20 cellular contexts compared by ENCODE assay signal in genomic region chr19:35595026-35595425, GRCh38. TPM values are rescaled to one million over a fixed set of nuclear protein-coding genes. Genes with fewer than 3 reads are reported as not detected.
"Had no signal": no experiment of that assay in that cellular context is flagged by ENCODE, and none has a peak within 500 bp of the region (broad histone marks: within the 10 kb centered on the region; RNA-seq: fewer than 3 reads in every experiment).

No MANE protein-coding gene starts in this region.

RNA-seq across cellular contexts. Expression of gene PMIS2, which starts 9.1 kb away (rescaled TPM):
- total RNA-seq: activated naive CD4-positive, alpha-beta T cell treated with anti-CD3 and anti-CD28 coated beads for 36 hours; activated naive CD4-positive, alpha-beta T cell treated with anti-CD3 and anti-CD28 coated beads, Interleukin-2, amount 50 U/mL, for 72 hours; activated naive CD8-positive, alpha-beta T cell treated with anti-CD3 and anti-CD28 coated beads for 36 hours; activated naive CD8-positive, alpha-beta T cell treated with anti-CD3 and anti-CD28 coated beads, Interleukin-2, amount 10 ng/mL, durations not matched to agents 7 days and 5 days; activated T-cell treated with anti-CD3 and anti-CD28 coated beads, Interleukin-2, amount 50 U/mL, for 4 hours; activated T-cell treated with anti-CD3 and anti-CD28 coated beads, Interleukin-2, amount 50 U/mL, for 72 hours; activated T-helper 1 cell treated with anti-CD3 and anti-CD28 coated beads, Interleukin-12 subunit alpha, Interleukin-12 subunit beta, Interleukin-2, Interleukin-4 antibody, amounts not matched to agents 30 ng/mL and 10 ng/mL and 1 ng/mL, durations not matched to agents 14 hours and 24 hours and 36 hours; activated T-helper 17 cell treated with anti-CD3 and anti-CD28 coated beads, Interleukin-2, amount 50 U/mL, for 72 hours; activated T-helper 2 cell treated with anti-CD3 and anti-CD28 coated beads, Interferon-gamma antibody, Interleukin-2, Interleukin-4, amounts not matched to agents 10 μg/mL and 5 μg/mL and 100 μg/mL, durations not matched to agents 14 hours and 24 hours and 36 hours; aorta; ascending aorta; astrocyte; body of pancreas; breast epithelium; bronchial epithelial cell; cardiac muscle cell; cerebellum; chondrocyte had no signal
- polyA plus RNA-seq: adipose tissue, adrenal gland, aorta, cardiac muscle cell had no signal

RNA-seq across cellular contexts. Expression of gene ATP4A, which starts 31.6 kb away (rescaled TPM):
- total RNA-seq: activated naive CD4-positive, alpha-beta T cell treated with anti-CD3 and anti-CD28 coated beads for 36 hours; activated naive CD4-positive, alpha-beta T cell treated with anti-CD3 and anti-CD28 coated beads, Interleukin-2, amount 50 U/mL, for 72 hours; activated naive CD8-positive, alpha-beta T cell treated with anti-CD3 and anti-CD28 coated beads for 36 hours; activated naive CD8-positive, alpha-beta T cell treated with anti-CD3 and anti-CD28 coated beads, Interleukin-2, amount 10 ng/mL, durations not matched to agents 7 days and 5 days; activated T-cell treated with anti-CD3 and anti-CD28 coated beads, Interleukin-2, amount 50 U/mL, for 4 hours; activated T-cell treated with anti-CD3 and anti-CD28 coated beads, Interleukin-2, amount 50 U/mL, for 72 hours; activated T-helper 1 cell treated with anti-CD3 and anti-CD28 coated beads, Interleukin-12 subunit alpha, Interleukin-12 subunit beta, Interleukin-2, Interleukin-4 antibody, amounts not matched to agents 30 ng/mL and 10 ng/mL and 1 ng/mL, durations not matched to agents 14 hours and 24 hours and 36 hours; activated T-helper 17 cell treated with anti-CD3 and anti-CD28 coated beads, Interleukin-2, amount 50 U/mL, for 72 hours; activated T-helper 2 cell treated with anti-CD3 and anti-CD28 coated beads, Interferon-gamma antibody, Interleukin-2, Interleukin-4, amounts not matched to agents 10 μg/mL and 5 μg/mL and 100 μg/mL, durations not matched to agents 14 hours and 24 hours and 36 hours; aorta; ascending aorta; astrocyte; breast epithelium; bronchial epithelial cell; cerebellum; chondrocyte had no signal
- polyA plus RNA-seq: aorta had no signal

RNA-seq across cellular contexts. Expression of gene ETV2, which starts 46.5 kb away (rescaled TPM):
- total RNA-seq: body of pancreas had no signal
